ENCODE assay signal across 8 cellular contexts in the genomic region with DNA sequence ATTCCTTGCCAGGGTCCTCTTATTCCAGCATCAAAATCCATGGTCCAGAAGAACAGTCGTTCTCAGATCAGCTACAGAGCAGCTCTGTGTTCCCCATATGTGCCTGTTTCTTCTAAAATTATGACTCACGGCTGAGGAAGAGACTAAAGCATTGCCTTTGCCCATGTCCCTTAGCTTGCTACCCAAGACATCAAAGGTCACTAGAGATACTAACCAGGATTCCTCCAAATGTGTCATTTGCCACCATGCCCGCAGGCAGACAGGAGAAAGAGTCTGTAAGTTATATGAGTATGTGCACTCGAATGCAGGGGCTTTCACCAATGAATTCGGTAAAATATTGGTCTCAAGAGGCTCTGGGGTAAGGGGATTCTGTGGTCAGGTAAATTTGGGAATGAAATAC.
"Had no signal": no experiment of that assay in that cellular context is flagged by ENCODE, and none has a peak within 500 bp of the region (broad histone marks: within the 10 kb centered on the region; RNA-seq: fewer than 3 reads in every experiment).

No MANE protein-coding gene starts in this region.

- H3K27ac ChIP-seq: GM23248, HL-60 had no signal

- DNase-seq: GM23248, GOT3, H7, HFFc6 had no signal

- H2AFZ ChIP-seq: GM23248 had no signal

- H3K4me1 ChIP-seq: HAP-1 had no signal

- H3K9ac ChIP-seq: GM23248 had no signal

- H3K9me3 ChIP-seq: HAP-1 had no signal

- H3K36me3 ChIP-seq: HAP-1 had no signal

- ATAC-seq: HCT116, HepG2 had no signal

- H3K4me3 ChIP-seq: GM23248, HAP-1 had no signal
